9 cellular contexts compared by ENCODE assay signal in genomic region chr10:74888947-74889661, GRCh38.
DNase-seq lines count a peak whose midpoint lies in the region; ATAC-seq and TF ChIP-seq lines count a peak whose summit lies in the region.
"Had no signal": no experiment of that assay in that cellular context is flagged by ENCODE, and none has a peak within 500 bp of the region (broad histone marks: within the 10 kb centered on the region; RNA-seq: fewer than 3 reads in every experiment).

No MANE protein-coding gene starts in this region.

- CTCF ChIA-PET in activated B cell treated with CpG ODN at 0.5 μM for 24 hours (lab: Charles Lee), result interaction anchor here (0.7 to 1.1 kb wide), 2 partner anchors 9 to 132 kb away, joined by 3 to 4 read pairs; no protein-coding TSS in a partner anchor

- H3K9me3 ChIP-seq in BE2C (no peaks in the 10 kb centered on the region), Peyer's patch (no peaks in the 10 kb centered on the region)
- H3K9me3 ChIP-seq: SJSA1 had no signal

- H3K4me3 ChIP-seq in BE2C (ENCODE audit: low read depth, low read length) (no peak overlapping the region), H7 (ENCODE audit: insufficient read depth, low read depth, low read length) (no peak overlapping the region), Peyer's patch (no peak overlapping the region)
- H3K4me3 ChIP-seq: SJSA1 had no signal

- H3K36me3 Mint-ChIP-seq in activated B cell treated with CpG ODN at 0.5 μM for 24 hours (ENCODE audit: low read depth), result no peaks in the 10 kb centered on the region

- no peak for TF ChIP-seq POLR2A in Peyer's patch (IDR thresholded peaks at IDR 0.05)

- DNase-seq in BE2C (peak; percentile 23), H7 (peak; percentile 12), activated B cell treated with CpG ODN at 0.5 μM for 24 hours (no peak), left colon (no peak), Peyer's patch (no peak), NCI-H526 treated with DMSO at 0.1 percent for 48 hours (lab: John Stamatoyannopoulos, UW) (no peak)

- intact Hi-C loops in activated B cell treated with CpG ODN at 0.5 μM for 24 hours (cut with micrococcal nuclease) (loop anchor here (1.0 kb wide), 1 partner anchor 133 kb away; no protein-coding TSS in a partner anchor), left colon (cut with DNase I, micrococcal nuclease) (no loop called here)

- TF ChIP-seq CTCF in BE2C (IDR thresholded peaks at IDR 0.05; ENCODE audit: low read depth, low read length) (peak; percentile 51), activated B cell treated with CpG ODN at 0.5 μM for 24 hours (IDR thresholded peaks at IDR 0.05) (no peak), Peyer's patch (IDR thresholded peaks at IDR 0.05) (peak in 1 of 6 experiments; percentile 14)

- H3K4me1 ChIP-seq in BE2C (peaks cover 7% of the 10 kb centered on the region), Peyer's patch (no peaks in the 10 kb centered on the region)
- H3K4me1 ChIP-seq: SJSA1 had no signal

- POLR2A ChIA-PET in activated B cell treated with CpG ODN at 0.5 μM for 24 hours (lab: Charles Lee), result interaction anchor here (0.7 kb wide), 2 partner anchors 35 to 690 kb away, joined by 5 read pairs; no protein-coding TSS in a partner anchor

- H3K27ac Mint-ChIP-seq in activated B cell treated with CpG ODN at 0.5 μM for 24 hours, result no peak overlapping the region

- ATAC-seq in activated B cell treated with CpG ODN at 0.5 μM for 24 hours (ENCODE audit: low read depth) (peak; percentile 47), left colon (peak; percentile 53), GM18873 (IDR thresholded peaks at IDR 0.05; ENCODE audit: low FRiP score, unreplicated experiment) (no peak), HG03097 (IDR thresholded peaks at IDR 0.05; ENCODE audit: low FRiP score, unreplicated experiment) (no peak)

- no peak overlapping the region for H3K27ac ChIP-seq in Peyer's patch
- H3K27ac ChIP-seq: SJSA1 had no signal

- no peaks in the 10 kb centered on the region for H3K9me3 Mint-ChIP-seq in activated B cell treated with CpG ODN at 0.5 μM for 24 hours

- no peaks in the 10 kb centered on the region for H3K27me3 Mint-ChIP-seq in activated B cell treated with CpG ODN at 0.5 μM for 24 hours

- H3K4me1 Mint-ChIP-seq in activated B cell treated with CpG ODN at 0.5 μM for 24 hours, result peaks cover 28% of the 10 kb centered on the region

- no peaks in the 10 kb centered on the region for H3K27me3 ChIP-seq in BE2C
- H3K27me3 ChIP-seq in H7 (ENCODE audit: control insufficient read depth, insufficient read depth, low read length), result no peaks in the 10 kb centered on the region
- H3K27me3 ChIP-seq in Peyer's patch, result no peaks in the 10 kb centered on the region
- H3K27me3 ChIP-seq: SJSA1 had no signal

- no peak overlapping the region for H3K4me3 Mint-ChIP-seq in activated B cell treated with CpG ODN at 0.5 μM for 24 hours

- no peaks in the 10 kb centered on the region for H3K36me3 ChIP-seq in BE2C
- no peaks in the 10 kb centered on the region for H3K36me3 ChIP-seq in H7 (replicated peaks; ENCODE audit: control insufficient read depth, insufficient read depth, low read length)
- no peaks in the 10 kb centered on the region for H3K36me3 ChIP-seq in Peyer's patch
- H3K36me3 ChIP-seq: SJSA1 had no signal

Comparison
In these comparisons a context has a peak if more than half of its experiments do, and no peak if none do; other contexts are left out.
1. DNase-seq: peak in BE2C (single experiment) and H7 (single experiment); none in activated B cell treated with CpG ODN at 0.5 μM for 24 hours (single experiment), left colon (0 of 2), Peyer's patch (0 of 3) and NCI-H526 treated with DMSO at 0.1 percent for 48 hours (single experiment).
2. ATAC-seq: peak in activated B cell treated with CpG ODN at 0.5 μM for 24 hours (single experiment) and left colon (single experiment); none in GM18873 (single experiment) and HG03097 (single experiment).